ENCODE assay signal across 13 cellular contexts in genomic region chr10:133277277-133277992, GRCh38. TPM values are rescaled to one million over a fixed set of nuclear protein-coding genes. Genes with fewer than 3 reads are reported as not detected.
DNase-seq lines count a peak whose midpoint lies in the region; ATAC-seq, FAIRE-seq and TF ChIP-seq lines count a peak whose summit lies in the region.
"Had no signal": no experiment of that assay in that cellular context is flagged by ENCODE, and none has a peak within 500 bp of the region (broad histone marks: within the 10 kb centered on the region; RNA-seq: fewer than 3 reads in every experiment).

No MANE protein-coding gene starts in this region.

- DNase-seq in CD4-positive, alpha-beta memory T cell, result peak in 1 of 5 donors; percentile 39
- DNase-seq in HT-29 (ENCODE audit: low spot score) (peak; percentile 3), GM12878 (ENCODE audit: low read depth, low spot score) (no peak), sigmoid colon (no peak)
- DNase-seq in naive thymus-derived CD8-positive, alpha-beta T cell, result no peak
- DNase-seq: NCI-H2081 treated with DMSO at 0.1 percent for 48 hours had no signal

- H3K36me3 Mint-ChIP-seq in CD4-positive, alpha-beta memory T cell, result peaks cover 7 to 34% of the 10 kb centered on the region in 2 donors
- peaks cover 0 to 7% (median 2%) of the 10 kb centered on the region in 3 donors for H3K36me3 Mint-ChIP-seq in naive thymus-derived CD8-positive, alpha-beta T cell

- H3K9me3 Mint-ChIP-seq in CD4-positive, alpha-beta memory T cell, result no peaks in the 10 kb centered on the region
- no peaks in the 10 kb centered on the region for H3K9me3 Mint-ChIP-seq in naive thymus-derived CD8-positive, alpha-beta T cell
- H3K9me3 Mint-ChIP-seq: nephron, WTC11 had no signal

- TF ChIP-seq POLR2A in GM12878 (IDR thresholded peaks at IDR 0.05; ENCODE audit: low read depth, low read length) (no peak), sigmoid colon (IDR thresholded peaks at IDR 0.05) (no peak)

- H3K9ac ChIP-seq in GM12878 (ENCODE audit: control insufficient read depth, insufficient read depth, low read length), result no peak overlapping the region

- H3K4me3 Mint-ChIP-seq in CD4-positive, alpha-beta memory T cell, result peak overlapping the region; percentile 75 to 96 (median 89)
- peak overlapping the region; percentile 39 to 87 (median 64) for H3K4me3 Mint-ChIP-seq in naive thymus-derived CD8-positive, alpha-beta T cell

- in situ Hi-C loops in GM12878 (cut with MboI), result no loop called here

- intact Hi-C loops in CD4-positive, alpha-beta memory T cell (cut with micrococcal nuclease), result no loop called here
- intact Hi-C loops in GM12878 (cut with micrococcal nuclease; ENCODE audit: unreplicated experiment), result no loop called here
- intact Hi-C loops in sigmoid colon (cut with DNase I), result no loop called here

- 78% methylated on average over 24 of the region's 25 CpGs for WGBS in GM12878 (ENCODE audit: insufficient coverage, insufficient replicate concordance, low lambda C conversion rate, missing lambda C conversion rate)
- 75 to 78% methylated on average over 25 of the region's 25 CpGs for WGBS in sigmoid colon, 2 donors

- TF ChIP-seq RAD21 in GM12878 (IDR thresholded peaks at IDR 0.05; ENCODE audit: insufficient read depth, low read depth, low read length), result no peak

- peak overlapping the region; percentile 95 to 99 (median 98) for H3K27ac Mint-ChIP-seq in CD4-positive, alpha-beta memory T cell
- peak overlapping the region; percentile 43 to 99 (median 84) for H3K27ac Mint-ChIP-seq in naive thymus-derived CD8-positive, alpha-beta T cell
- H3K27ac Mint-ChIP-seq: nephron had no signal

- peaks cover 23% of the 10 kb centered on the region for H3K79me2 ChIP-seq in GM12878 (ENCODE audit: control insufficient read depth, insufficient read depth, low read length)

- H2AFZ ChIP-seq in GM12878 (ENCODE audit: control insufficient read depth, low read depth, low read length), result no peak overlapping the region

- SMC1A ChIA-PET in GM12878 (lab: Charles Lee; ENCODE audit: uncharacterized antibody, unreplicated experiment), result interaction anchor here (1.4 to 1.7 kb wide), 3 partner anchors 20 to 28 kb away, joined by 4 to 5 read pairs (median 5); no protein-coding TSS in a partner anchor

- H3K9me3 ChIP-seq in CD4-positive, alpha-beta memory T cell (ENCODE audit: control insufficient read depth in 1 of 2, low read length in 2 of 2), result no peaks in the 10 kb centered on the region
- no peaks in the 10 kb centered on the region for H3K9me3 ChIP-seq in GM12878 (replicated peaks; ENCODE audit: control insufficient read depth, insufficient read depth, low read length)
- H3K9me3 ChIP-seq in sigmoid colon, result no peaks in the 10 kb centered on the region

- no peaks in the 10 kb centered on the region; the same call in 1 of the 2 replicates for H4K20me1 ChIP-seq in GM12878 (ENCODE audit: control insufficient read depth, insufficient read depth)

- BruUV-seq in GM12878 (replicated peaks; lab: Mats Ljungman, UMichigan), result no TSS peak

- no peak overlapping the region for H3K4me3 ChIP-seq in CD4-positive, alpha-beta memory T cell (ENCODE audit: low read length in 2 of 2)
- H3K4me3 ChIP-seq in GM12878 (no peak overlapping the region), sigmoid colon (no peak overlapping the region)

- H3K27me3 ChIP-seq in CD4-positive, alpha-beta memory T cell (ENCODE audit: insufficient read depth, low read length), result no peaks in the 10 kb centered on the region
- H3K27me3 ChIP-seq in GM12878 (replicated peaks in 1 of 2; ENCODE audit: control insufficient read depth in 2 of 2, insufficient read depth in 2 of 2, low read length in 1 of 2) (no peaks in the 10 kb centered on the region), sigmoid colon (peaks cover 17 to 29% (median 17%) of the 10 kb centered on the region in 3 donors)

- CTCF ChIA-PET in CD4-positive, alpha-beta memory T cell (lab: Charles Lee; ENCODE audit: partially characterized antibody), result interaction anchor here (0.9 to 3.4 kb wide), 7 partner anchors 13 to 134 kb away, joined by 5 to 19 read pairs (median 8); no protein-coding TSS in a partner anchor
- CTCF ChIA-PET in GM12878 (lab: Yijun Ruan, JAX), result interaction anchor here (1.4 to 2.8 kb wide), 3 partner anchors 19 to 30 kb away, joined by 7 to 14 read pairs (median 9); no protein-coding TSS in a partner anchor

- POLR2A ChIA-PET in CD4-positive, alpha-beta memory T cell (lab: Charles Lee; ENCODE audit: partially characterized antibody), result interaction anchor here (2.2 to 11.6 kb wide), 3 partner anchors 16 to 96 kb away, joined by 5 to 236 read pairs (median 18); partner anchors contain the start of genes ECHS1, TUBGCP2 and ZNF511
- POLR2A ChIA-PET in GM12878 (lab: Charles Lee), result interaction anchor here (0.6 to 1.2 kb wide), 4 partner anchors 15 to 124 kb away, joined by 3 to 5 read pairs (median 4); no protein-coding TSS in a partner anchor
- POLR2A ChIA-PET in naive thymus-derived CD8-positive, alpha-beta T cell (lab: Charles Lee), result interaction anchor here (1.0 to 5.3 kb wide), 4 partner anchors 14 to 100 kb away, joined by 3 to 39 read pairs (median 6); partner anchors contain the start of genes TUBGCP2 and ZNF511

- RAD21 ChIA-PET in GM12878 (lab: Charles Lee; ENCODE audit: unreplicated experiment), result no interaction called here

- TF ChIP-seq CTCF in GM12878 (IDR thresholded peaks at IDR 0.05 in 2 of 3, conservative IDR thresholded peaks at IDR 0.05 in 1 of 3; ENCODE audit: control insufficient read depth in 2 of 3, extremely low read depth in 1 of 3, insufficient read depth in 1 of 3, low read depth in 3 of 3, low read length in 3 of 3), result no peak
- no peak for TF ChIP-seq CTCF in sigmoid colon (IDR thresholded peaks at IDR 0.05)

- ATAC-seq in GM12878, result no peak
- ATAC-seq in naive thymus-derived CD8-positive, alpha-beta T cell, result no peak
- no peak for ATAC-seq in HG02588 (IDR thresholded peaks at IDR 0.05; ENCODE audit: unreplicated experiment)
- ATAC-seq in HG03571 (IDR thresholded peaks at IDR 0.05; ENCODE audit: unreplicated experiment), result no peak
- no peak for ATAC-seq in HG02610 (IDR thresholded peaks at IDR 0.05; ENCODE audit: unreplicated experiment)

- H3K4me2 ChIP-seq in GM12878 (ENCODE audit: control insufficient read depth, insufficient read depth), result peak overlapping the region; percentile 14; the same call in 1 of the 2 replicates

- peaks cover 15 to 48% (median 35%) of the 10 kb centered on the region in 4 donors for H3K4me1 Mint-ChIP-seq in CD4-positive, alpha-beta memory T cell
- peaks cover 4 to 47% (median 34%) of the 10 kb centered on the region in 4 donors for H3K4me1 Mint-ChIP-seq in naive thymus-derived CD8-positive, alpha-beta T cell
- H3K4me1 Mint-ChIP-seq: nephron had no signal

- FAIRE-seq in GM12878 (lab: Jason Lieb, UNC), result no peak

- no peaks in the 10 kb centered on the region for H3K27me3 Mint-ChIP-seq in CD4-positive, alpha-beta memory T cell
- no peaks in the 10 kb centered on the region for H3K27me3 Mint-ChIP-seq in naive thymus-derived CD8-positive, alpha-beta T cell

- peak overlapping the region; percentile 99 for H3K27ac ChIP-seq in CD4-positive, alpha-beta memory T cell (ENCODE audit: low read depth, low read length)
- no peak overlapping the region for H3K27ac ChIP-seq in GM12878 (ENCODE audit: control insufficient read depth, insufficient read depth)
- no peak overlapping the region for H3K27ac ChIP-seq in sigmoid colon

- peaks cover 27% of the 10 kb centered on the region for H3K36me3 ChIP-seq in CD4-positive, alpha-beta memory T cell (ENCODE audit: insufficient read depth, low read length)
- H3K36me3 ChIP-seq in GM12878 (ENCODE audit: control insufficient read depth in 2 of 2, insufficient read depth in 2 of 2, low read length in 1 of 2), result peaks cover 3 to 16% of the 10 kb centered on the region in 2 experiments
- H3K36me3 ChIP-seq in sigmoid colon, result peaks cover under 1 to 38% (median 21%) of the 10 kb centered on the region in 4 donors

- TF ChIP-seq EP300 in GM12878 (IDR thresholded peaks at IDR 0.05; ENCODE audit: borderline replicate concordance in 1 of 2, control insufficient read depth in 1 of 2, low read depth in 2 of 2, low read length in 2 of 2) (no peak), sigmoid colon (IDR thresholded peaks at IDR 0.05) (no peak)

- H3K4me1 ChIP-seq in CD4-positive, alpha-beta memory T cell (ENCODE audit: insufficient read depth, low read length), result peaks cover 50% of the 10 kb centered on the region
- peaks cover 33% of the 10 kb centered on the region for H3K4me1 ChIP-seq in GM12878 (ENCODE audit: control insufficient read depth, insufficient read depth, low read length)
- peaks cover 0 to 15% (median 10%) of the 10 kb centered on the region in 4 donors for H3K4me1 ChIP-seq in sigmoid colon

RNA-seq across cellular contexts. Expression of gene ADAM8, which starts 0.8 kb away (rescaled TPM):
- 10 to 100 TPM; 87.2 to 90.3 TPM for total RNA-seq in CD4-positive, alpha-beta memory T cell
- 10 to 100 TPM; 63.9 to 97.8 TPM for polyA plus RNA-seq in CD4-positive, alpha-beta memory T cell
- 73.5 and 78.5 TPM in 2 replicates for total RNA-seq in HT-29 (2014; rRNA removed; shearing (Covaris generic))
- total RNA-seq in GM12878 (2013; cell fraction: nucleolus; rRNA removed), result 204 and 240 TPM in 2 replicates
- total RNA-seq in GM12878 (2014; rRNA removed) (31.6 and 37.4 TPM in 2 replicates), GM12878 (2014; rRNA removed; fragmentation: Illumina TruSeq; extraction: Trizol) (13.0 and 13.2 TPM in 2 replicates), GM12878 (2021) (86.1 and 92.7 TPM in 2 replicates), sigmoid colon (1 to 10 TPM in 1 of 4 donors, under 1 TPM in 3; 0.36 to 7.6 (median 0.74) TPM)
- 13.7 TPM for polyA plus RNA-seq in GM12878 (2011; ENCODE audit: low read depth)
- polyA plus RNA-seq in GM12878 (2011; rRNA removed) (5.3 and 15.1 TPM in 2 replicates), GM12878 (2014; fragmentation: Illumina TruSeq; extraction: Trizol) (0.68 and 6.8 TPM in 2 replicates), GM12878 (2014; fragmentation: Nextera tagmentation; extraction: Ambion mirVana) (1 to 10 TPM in 1 of 2 experiments, under 1 TPM in 1; 0.37 to 2.3 TPM), GM12878 (2014; rRNA removed) (51.6 and 73.2 TPM in 2 replicates), GM12878 (2016; fragmentation: Nextera tagmentation; extraction: Ambion mirVana) (10 to 100 TPM; 28.4 to 34.1 TPM), sigmoid colon (1 to 10 TPM; 1.2 to 8.9 (median 3.5) TPM)
- 20.0 and 33.8 TPM in 2 replicates for polyA plus RNA-seq in GM12878 (2011; cell fraction: cytosol; rRNA removed)
- polyA plus RNA-seq in GM12878 (2011; cell fraction: nucleus; rRNA removed), result 351 and 379 TPM in 2 replicates
- 44.0 and 54.6 TPM in 2 replicates for polyA plus RNA-seq in GM12878 (2012)
- 14.7 and 35.3 TPM in 2 replicates for polyA minus RNA-seq in GM12878 (2011; rRNA and poly(A)+ RNA removed)
- polyA minus RNA-seq in GM12878 (2011; cell fraction: cytosol; rRNA and poly(A)+ RNA removed), result 13.4 and 24.5 TPM in 2 replicates
- 96.1 and 129 TPM in 2 replicates for polyA minus RNA-seq in GM12878 (2011; cell fraction: nucleus; rRNA and poly(A)+ RNA removed)
- 1 to 10 TPM; 8.5 to 9.4 TPM for total RNA-seq in naive thymus-derived CD8-positive, alpha-beta T cell
- polyA plus RNA-seq in naive thymus-derived CD8-positive, alpha-beta T cell, result 10 to 100 TPM in 1 of 3 donors, 1 to 10 TPM in 2; 7.8 to 28.4 (median 9.5) TPM

RNA-seq across cellular contexts. Expression of gene TUBGCP2, which starts 31.2 kb away (rescaled TPM):
- 10 to 100 TPM; 66.5 to 74.0 TPM for total RNA-seq in CD4-positive, alpha-beta memory T cell
- polyA plus RNA-seq in CD4-positive, alpha-beta memory T cell, result 10 to 100 TPM; 14.1 to 40.8 TPM
- total RNA-seq in HT-29 (2014; rRNA removed; shearing (Covaris generic)), result 87.7 and 88.4 TPM in 2 replicates
- total RNA-seq in GM12878 (2013; cell fraction: nucleolus; rRNA removed), result 76.6 and 91.2 TPM in 2 replicates
- 38.5 TPM in 2 replicates for total RNA-seq in GM12878 (2014; rRNA removed)
- 18.1 and 19.1 TPM in 2 replicates for total RNA-seq in GM12878 (2014; rRNA removed; fragmentation: Illumina TruSeq; extraction: Trizol)
- 46.5 and 47.1 TPM in 2 replicates for total RNA-seq in GM12878 (2021)
- 12.8 TPM for polyA plus RNA-seq in GM12878 (2011; ENCODE audit: low read depth)
- 23.7 and 35.8 TPM in 2 replicates for polyA plus RNA-seq in GM12878 (2011; rRNA removed)
- 29.0 and 35.1 TPM in 2 replicates for polyA plus RNA-seq in GM12878 (2011; cell fraction: cytosol; rRNA removed)
- 82.0 and 82.5 TPM in 2 replicates for polyA plus RNA-seq in GM12878 (2011; cell fraction: nucleus; rRNA removed)
- polyA plus RNA-seq in GM12878 (2012), result 25.1 and 31.7 TPM in 2 replicates
- polyA plus RNA-seq in GM12878 (2014; fragmentation: Illumina TruSeq; extraction: Trizol), result 16.0 and 26.6 TPM in 2 replicates
- 10 to 100 TPM in 1 of 2 experiments, 1 to 10 TPM in 1; 4.8 to 11.6 TPM for polyA plus RNA-seq in GM12878 (2014; fragmentation: Nextera tagmentation; extraction: Ambion mirVana)
- polyA plus RNA-seq in GM12878 (2014; rRNA removed), result 33.6 and 36.2 TPM in 2 replicates
- 10 to 100 TPM; 36.4 to 37.7 TPM for polyA plus RNA-seq in GM12878 (2016; fragmentation: Nextera tagmentation; extraction: Ambion mirVana)
- polyA minus RNA-seq in GM12878 (2011; rRNA and poly(A)+ RNA removed), result 37.1 and 46.2 TPM in 2 replicates
- polyA minus RNA-seq in GM12878 (2011; cell fraction: cytosol; rRNA and poly(A)+ RNA removed), result 14.8 and 16.3 TPM in 2 replicates
- polyA minus RNA-seq in GM12878 (2011; cell fraction: nucleus; rRNA and poly(A)+ RNA removed), result 24.7 and 47.1 TPM in 2 replicates
- 10 to 100 TPM; 61.4 to 72.9 TPM for total RNA-seq in naive thymus-derived CD8-positive, alpha-beta T cell
- 10 to 100 TPM; 24.7 to 35.6 (median 32.0) TPM for polyA plus RNA-seq in naive thymus-derived CD8-positive, alpha-beta T cell
- 10 to 100 TPM; 25.8 to 33.5 (median 30.2) TPM for total RNA-seq in sigmoid colon
- 10 to 100 TPM; 13.8 to 51.1 (median 26.6) TPM for polyA plus RNA-seq in sigmoid colon

RNA-seq across cellular contexts. Expression of gene ZNF511, which starts 31.3 kb away (rescaled TPM):
- total RNA-seq in CD4-positive, alpha-beta memory T cell, result 10 to 100 TPM; 31.5 to 33.1 TPM
- 100 to 1,000 TPM in 1 of 2 donors, 10 to 100 TPM in 1; 69.0 to 107 TPM for polyA plus RNA-seq in CD4-positive, alpha-beta memory T cell
- 80.3 and 102 TPM in 2 replicates for total RNA-seq in HT-29 (2014; rRNA removed; shearing (Covaris generic))
- total RNA-seq in GM12878 (2013; cell fraction: nucleolus; rRNA removed), result 9.7 and 10.0 TPM in 2 replicates
- total RNA-seq in GM12878 (2014; rRNA removed) (21.0 and 21.3 TPM in 2 replicates), GM12878 (2014; rRNA removed; fragmentation: Illumina TruSeq; extraction: Trizol) (29.8 and 30.3 TPM in 2 replicates), GM12878 (2021) (50.3 and 57.1 TPM in 2 replicates), sigmoid colon (10 to 100 TPM; 42.8 to 53.6 (median 45.1) TPM)
- polyA plus RNA-seq in GM12878 (2011; ENCODE audit: low read depth), result 17.8 TPM
- polyA plus RNA-seq in GM12878 (2011; rRNA removed) (24.8 and 32.1 TPM in 2 replicates), GM12878 (2014; fragmentation: Illumina TruSeq; extraction: Trizol) (12.0 and 31.8 TPM in 2 replicates), GM12878 (2014; fragmentation: Nextera tagmentation; extraction: Ambion mirVana) (1 to 10 TPM in 1 of 2 experiments, under 1 TPM in 1; 0.58 to 6.0 TPM), GM12878 (2014; rRNA removed) (49.0 and 54.9 TPM in 2 replicates), GM12878 (2016; fragmentation: Nextera tagmentation; extraction: Ambion mirVana) (100 to 1,000 TPM; 110 TPM), sigmoid colon (10 to 100 TPM; 34.7 to 55.6 (median 49.9) TPM)
- polyA plus RNA-seq in GM12878 (2011; cell fraction: cytosol; rRNA removed), result 24.5 and 38.8 TPM in 2 replicates
- 38.0 and 47.4 TPM in 2 replicates for polyA plus RNA-seq in GM12878 (2011; cell fraction: nucleus; rRNA removed)
- polyA plus RNA-seq in GM12878 (2012), result 23.5 and 30.3 TPM in 2 replicates
- polyA minus RNA-seq in GM12878 (2011; rRNA and poly(A)+ RNA removed), result 22.6 and 25.5 TPM in 2 replicates
- 10.1 and 12.4 TPM in 2 replicates for polyA minus RNA-seq in GM12878 (2011; cell fraction: cytosol; rRNA and poly(A)+ RNA removed)
- polyA minus RNA-seq in GM12878 (2011; cell fraction: nucleus; rRNA and poly(A)+ RNA removed), result 5.6 and 10.1 TPM in 2 replicates
- 10 to 100 TPM; 38.0 to 38.3 TPM for total RNA-seq in naive thymus-derived CD8-positive, alpha-beta T cell
- 10 to 100 TPM; 75.9 to 80.4 (median 79.2) TPM for polyA plus RNA-seq in naive thymus-derived CD8-positive, alpha-beta T cell

RNA-seq across cellular contexts. Expression of gene VENTX, which starts 39.8 kb away (rescaled TPM):
- total RNA-seq in CD4-positive, alpha-beta memory T cell, result not detected
- polyA plus RNA-seq in CD4-positive, alpha-beta memory T cell, result not detected
- not detected in 2 replicates for total RNA-seq in HT-29 (2014; rRNA removed; shearing (Covaris generic))
- total RNA-seq in GM12878 (2013; cell fraction: nucleolus; rRNA removed), result not detected in 2 replicates
- total RNA-seq in GM12878 (2014; rRNA removed) (not detected in 2 replicates), GM12878 (2014; rRNA removed; fragmentation: Illumina TruSeq; extraction: Trizol) (not detected in 2 replicates), GM12878 (2021) (not detected in 2 replicates), sigmoid colon (1 to 10 TPM in 2 of 4 donors, under 1 TPM in 2; 0.66 to 1.4 (median 0.95) TPM)
- not detected for polyA plus RNA-seq in GM12878 (2011; ENCODE audit: low read depth)
- polyA plus RNA-seq in GM12878 (2011; rRNA removed) (not detected in 2 replicates), GM12878 (2014; fragmentation: Illumina TruSeq; extraction: Trizol) (not detected in 2 replicates), GM12878 (2014; fragmentation: Nextera tagmentation; extraction: Ambion mirVana) (not detected), GM12878 (2014; rRNA removed) (not detected in 2 replicates), GM12878 (2016; fragmentation: Nextera tagmentation; extraction: Ambion mirVana) (under 1 TPM in 1 of 2 experiments, not detected in 1; 0.05 TPM), sigmoid colon (under 1 TPM in 1 of 3 donors, not detected in 2; 0.36 TPM)
- not detected in 2 replicates for polyA plus RNA-seq in GM12878 (2011; cell fraction: cytosol; rRNA removed)
- polyA plus RNA-seq in GM12878 (2011; cell fraction: nucleus; rRNA removed), result not detected in 2 replicates
- not detected in 2 replicates for polyA plus RNA-seq in GM12878 (2012)
- not detected in 2 replicates for polyA minus RNA-seq in GM12878 (2011; rRNA and poly(A)+ RNA removed)
- polyA minus RNA-seq in GM12878 (2011; cell fraction: cytosol; rRNA and poly(A)+ RNA removed), result not detected in 2 replicates
- not detected in 2 replicates for polyA minus RNA-seq in GM12878 (2011; cell fraction: nucleus; rRNA and poly(A)+ RNA removed)
- not detected for total RNA-seq in naive thymus-derived CD8-positive, alpha-beta T cell
- polyA plus RNA-seq in naive thymus-derived CD8-positive, alpha-beta T cell, result not detected

RNA-seq across cellular contexts. Expression of gene UTF1, which starts 47.4 kb away (rescaled TPM):
- not detected for total RNA-seq in CD4-positive, alpha-beta memory T cell
- not detected for polyA plus RNA-seq in CD4-positive, alpha-beta memory T cell
- total RNA-seq in HT-29 (2014; rRNA removed; shearing (Covaris generic)), result not detected in 2 replicates
- not detected in 2 replicates for total RNA-seq in GM12878 (2013; cell fraction: nucleolus; rRNA removed)
- total RNA-seq in GM12878 (2014; rRNA removed) (not detected in 2 replicates), GM12878 (2014; rRNA removed; fragmentation: Illumina TruSeq; extraction: Trizol) (not detected in 2 replicates), GM12878 (2021) (not detected in 2 replicates), sigmoid colon (not detected)
- polyA plus RNA-seq in GM12878 (2011; ENCODE audit: low read depth), result not detected
- polyA plus RNA-seq in GM12878 (2011; rRNA removed) (not detected in 2 replicates), GM12878 (2014; fragmentation: Illumina TruSeq; extraction: Trizol) (not detected in 2 replicates), GM12878 (2014; fragmentation: Nextera tagmentation; extraction: Ambion mirVana) (not detected), GM12878 (2014; rRNA removed) (not detected in 2 replicates), GM12878 (2016; fragmentation: Nextera tagmentation; extraction: Ambion mirVana) (not detected), sigmoid colon (not detected)
- not detected in 2 replicates for polyA plus RNA-seq in GM12878 (2011; cell fraction: cytosol; rRNA removed)
- not detected in 2 replicates for polyA plus RNA-seq in GM12878 (2011; cell fraction: nucleus; rRNA removed)
- not detected in 2 replicates for polyA plus RNA-seq in GM12878 (2012)
- not detected in 2 replicates for polyA minus RNA-seq in GM12878 (2011; rRNA and poly(A)+ RNA removed)
- polyA minus RNA-seq in GM12878 (2011; cell fraction: cytosol; rRNA and poly(A)+ RNA removed), result not detected in 2 replicates
- not detected in 2 replicates for polyA minus RNA-seq in GM12878 (2011; cell fraction: nucleus; rRNA and poly(A)+ RNA removed)
- not detected for total RNA-seq in naive thymus-derived CD8-positive, alpha-beta T cell
- polyA plus RNA-seq in naive thymus-derived CD8-positive, alpha-beta T cell, result not detected
- total RNA-seq: aorta, subcutaneous adipose tissue had no signal
- polyA plus RNA-seq: aorta had no signal
